8 cellular contexts compared by ENCODE assay signal in the genomic region with DNA sequence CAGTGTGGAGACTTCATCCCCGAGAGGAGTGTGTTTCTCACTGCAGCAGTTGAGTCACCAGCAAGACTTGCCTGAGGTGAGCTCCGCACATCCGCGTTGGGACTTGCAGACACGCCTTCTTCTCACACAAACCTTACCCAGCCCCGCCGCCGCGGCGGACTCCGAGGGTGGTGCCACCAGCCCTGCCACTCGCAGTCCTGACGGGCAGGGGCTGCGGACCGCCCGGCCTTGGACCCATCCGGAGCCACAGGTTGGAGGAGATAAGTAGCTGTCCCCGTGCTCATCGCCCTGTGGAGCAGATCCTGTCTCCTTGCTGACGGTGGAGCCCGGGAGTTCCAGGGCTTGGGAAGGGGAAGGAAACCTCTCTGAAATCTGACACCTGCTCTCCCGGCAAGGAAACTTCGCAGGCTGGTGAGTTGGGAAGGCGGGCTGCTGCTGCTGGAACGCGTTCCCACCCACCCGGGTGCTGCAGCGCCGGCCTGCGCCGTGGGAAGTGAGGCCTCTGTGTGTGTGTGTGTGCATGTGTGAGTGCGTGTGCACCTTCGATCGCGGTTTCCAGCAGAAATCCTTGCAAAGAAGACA. TPM values are rescaled to one million over a fixed set of nuclear protein-coding genes. Genes with fewer than 3 reads are reported as not detected.
DNase-seq lines count a peak whose midpoint lies in the region; ATAC-seq and TF ChIP-seq lines count a peak whose summit lies in the region.

A gene with protein sequence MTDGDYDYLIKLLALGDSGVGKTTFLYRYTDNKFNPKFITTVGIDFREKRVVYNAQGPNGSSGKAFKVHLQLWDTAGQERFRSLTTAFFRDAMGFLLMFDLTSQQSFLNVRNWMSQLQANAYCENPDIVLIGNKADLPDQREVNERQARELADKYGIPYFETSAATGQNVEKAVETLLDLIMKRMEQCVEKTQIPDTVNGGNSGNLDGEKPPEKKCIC (plus strand): TSS at position 188 of the 582 bp plus-strand sequence. CDS start 49,109 bp downstream, outside the sequence.

- TF ChIP-seq CTCF in fibroblast of the aortic adventitia (IDR thresholded peaks at IDR 0.05; ENCODE audit: insufficient read depth, low read length) (no peak), nephron (IDR thresholded peaks at IDR 0.05; ENCODE audit: unreplicated experiment in 3 of 3) (no peak)

- peak within 1 kb of the TSS in 1 of 3 experiments; percentile 33 for H3K27ac Mint-ChIP-seq in nephron
- H3K27ac Mint-ChIP-seq in stimulated activated memory B cell treated with anti-CD40 and anti-IgM and Interleukin-4, amounts not matched to agents 10 μg/mL and 1 μg/mL and 100 μg/mL, for 72 hours, result no peak within 1 kb of the TSS

- ATAC-seq in HG02884 (IDR thresholded peaks at IDR 0.05; ENCODE audit: unreplicated experiment) (peak; percentile 67), HG03571 (IDR thresholded peaks at IDR 0.05; ENCODE audit: unreplicated experiment) (no peak)
- ATAC-seq in stimulated activated memory B cell treated with anti-CD40 and anti-IgM and Interleukin-4, amounts not matched to agents 10 μg/mL and 1 μg/mL and 100 μg/mL, for 72 hours, result peak; percentile 77

- peaks cover 9% of the 10 kb centered on the region for H3K9me3 Mint-ChIP-seq in nephron
- peaks cover 8% of the 10 kb centered on the region for H3K9me3 Mint-ChIP-seq in stimulated activated memory B cell treated with anti-CD40 and anti-IgM and Interleukin-4, amounts not matched to agents 10 μg/mL and 1 μg/mL and 100 μg/mL, for 72 hours

- H3K4me3 Mint-ChIP-seq in nephron, result peak within 1 kb of the TSS; percentile 78 to 84 (median 82)
- H3K4me3 Mint-ChIP-seq in stimulated activated memory B cell treated with anti-CD40 and anti-IgM and Interleukin-4, amounts not matched to agents 10 μg/mL and 1 μg/mL and 100 μg/mL, for 72 hours, result peak within 1 kb of the TSS; percentile 76

- DNase-seq in Ammon's horn (ENCODE audit: low spot score) (peak; percentile 36), OCI-M2 (lab: John Stamatoyannopoulos, UW; ENCODE audit: unreplicated experiment) (peak; percentile 19), fibroblast of the aortic adventitia (ENCODE audit: low read depth) (peak; percentile 75)
- DNase-seq in activated T-helper 1 cell treated with anti-CD3 and anti-CD28 coated beads, Interleukin-2, amount 50 U/mL, for 16 hours (ENCODE audit: low read depth in 1 of 2, low spot score in 1 of 2), result peak; percentile 51 to 55

- peaks cover 8% of the 10 kb centered on the region for H3K4me1 Mint-ChIP-seq in nephron
- peaks cover 9% of the 10 kb centered on the region for H3K4me1 Mint-ChIP-seq in stimulated activated memory B cell treated with anti-CD40 and anti-IgM and Interleukin-4, amounts not matched to agents 10 μg/mL and 1 μg/mL and 100 μg/mL, for 72 hours

- H3K4me3 ChIP-seq in fibroblast of the aortic adventitia (ENCODE audit: low read depth, low read length), result peak within 1 kb of the TSS; percentile 78

- H3K36me3 Mint-ChIP-seq in nephron (ENCODE audit: low read depth), result no peaks in the 10 kb centered on the region
- peaks cover 6% of the 10 kb centered on the region for H3K36me3 Mint-ChIP-seq in stimulated activated memory B cell treated with anti-CD40 and anti-IgM and Interleukin-4, amounts not matched to agents 10 μg/mL and 1 μg/mL and 100 μg/mL, for 72 hours

- peaks cover 12% of the 10 kb centered on the region for H3K27me3 Mint-ChIP-seq in nephron (ENCODE audit: low read depth)
- H3K27me3 Mint-ChIP-seq in stimulated activated memory B cell treated with anti-CD40 and anti-IgM and Interleukin-4, amounts not matched to agents 10 μg/mL and 1 μg/mL and 100 μg/mL, for 72 hours, result peaks cover 61% of the 10 kb centered on the region

RNA-seq across cellular contexts. Expression of the gene that starts here (rescaled TPM):
- total RNA-seq in fibroblast of the aortic adventitia (ENCODE audit: low replicate concordance), result 1.7 and 38.0 TPM in 2 replicates

Comparison
In these comparisons a context has a peak if more than half of its experiments do, and no peak if none do; other contexts are left out.
1. DNase-seq: peak in every context shown above with its lines; median percentile 75 in fibroblast of the aortic adventitia; 53 in activated T-helper 1 cell treated with anti-CD3 and anti-CD28 coated beads, Interleukin-2, amount 50 U/mL, for 16 hours; 36 in Ammon's horn; 19 in OCI-M2.